ENCODE assay signal across 1 cellular context in the genomic region with DNA sequence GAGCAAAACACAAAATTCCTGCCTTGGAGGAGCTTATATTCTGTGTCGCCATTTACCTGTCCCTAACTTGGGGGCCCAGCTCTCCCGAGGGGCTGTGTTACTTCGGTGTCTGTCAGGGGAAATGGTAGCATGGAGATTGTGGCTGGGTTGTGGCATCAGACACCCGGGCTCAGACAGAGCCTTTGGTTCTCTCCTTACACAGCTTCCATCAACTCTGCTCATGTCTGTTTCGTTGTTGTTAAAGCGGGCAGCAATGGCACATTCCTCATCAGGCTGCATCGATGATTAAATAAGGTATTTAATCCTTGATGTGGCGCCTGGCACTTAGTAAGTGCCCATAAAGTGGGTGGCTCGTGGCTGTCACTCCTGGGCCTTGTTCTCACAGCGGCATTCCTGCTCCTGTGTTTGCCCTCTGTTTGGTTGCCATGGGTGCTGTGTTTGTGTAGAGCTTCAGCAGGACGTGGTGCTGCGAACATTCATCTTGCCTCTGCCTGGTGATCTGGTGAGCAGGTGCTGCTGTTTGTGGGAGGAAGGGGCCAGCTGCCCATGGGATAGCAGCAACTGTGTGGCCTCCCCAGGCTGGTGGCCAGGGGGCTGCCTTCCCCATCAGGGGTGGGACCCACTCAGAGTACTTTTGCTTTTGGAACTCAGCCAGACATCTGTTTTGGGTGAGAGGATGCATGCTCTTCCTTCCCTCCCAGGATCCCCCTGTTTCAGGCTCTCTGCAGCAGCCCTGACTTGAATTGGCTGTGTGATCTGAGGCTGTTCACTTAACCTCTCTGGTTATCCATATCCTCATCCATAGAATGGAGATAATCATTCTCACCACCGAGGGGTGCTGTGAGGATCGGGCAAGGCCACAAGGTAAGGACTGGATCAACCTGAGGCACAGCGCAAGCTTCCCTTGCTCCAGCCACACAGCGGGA.
TF ChIP-seq lines count a peak whose summit lies in the region.

No MANE protein-coding gene starts in this region.

TF ChIP-seq in IMR-90, 13 proteins besides CTCF, POLR2A, EP300 and RAD21 (continued from another document):
- TF ChIP-seq, protein P1, sequence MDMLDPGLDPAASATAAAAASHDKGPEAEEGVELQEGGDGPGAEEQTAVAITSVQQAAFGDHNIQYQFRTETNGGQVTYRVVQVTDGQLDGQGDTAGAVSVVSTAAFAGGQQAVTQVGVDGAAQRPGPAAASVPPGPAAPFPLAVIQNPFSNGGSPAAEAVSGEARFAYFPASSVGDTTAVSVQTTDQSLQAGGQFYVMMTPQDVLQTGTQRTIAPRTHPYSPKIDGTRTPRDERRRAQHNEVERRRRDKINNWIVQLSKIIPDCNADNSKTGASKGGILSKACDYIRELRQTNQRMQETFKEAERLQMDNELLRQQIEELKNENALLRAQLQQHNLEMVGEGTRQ (IDR thresholded peaks at IDR 0.05; ENCODE audit: low read depth, low read length) = no peak
